15 cellular contexts compared by ENCODE assay signal in genomic region chr3:100436951-100437350, GRCh38. TPM values are rescaled to one million over a fixed set of nuclear protein-coding genes. Genes with fewer than 3 reads are reported as not detected.
DNase-seq lines count a peak whose midpoint lies in the region; ATAC-seq and TF ChIP-seq lines count a peak whose summit lies in the region.
"Had no signal": no experiment of that assay in that cellular context is flagged by ENCODE, and none has a peak within 500 bp of the region (broad histone marks: within the 10 kb centered on the region; RNA-seq: fewer than 3 reads in every experiment).

No MANE protein-coding gene starts in this region.

- no peaks in the 10 kb centered on the region for H3K27me3 Mint-ChIP-seq in activated T-cell treated with anti-CD3 and anti-CD28 coated beads, Interleukin-2, amount 50 U/mL, for 72 hours (ENCODE audit: low read depth)

- H2AFZ ChIP-seq in osteoblast (ENCODE audit: low read length) = no peak overlapping the region

- no peaks in the 10 kb centered on the region for H3K27me3 ChIP-seq in osteoblast (ENCODE audit: insufficient read depth, low read length)

- peaks cover 8% of the 10 kb centered on the region for H3K4me1 Mint-ChIP-seq in activated T-cell treated with anti-CD3 and anti-CD28 coated beads, Interleukin-2, amount 50 U/mL, for 72 hours (ENCODE audit: low read depth)

- no peaks in the 10 kb centered on the region for H3K79me2 ChIP-seq in osteoblast (ENCODE audit: insufficient read depth, low read length)

- peaks cover 0 to 8% of the 10 kb centered on the region in 2 donors for H3K36me3 Mint-ChIP-seq in activated T-cell treated with anti-CD3 and anti-CD28 coated beads, Interleukin-2, amount 50 U/mL, for 72 hours (ENCODE audit: insufficient read depth in 2 of 2)

- no peak overlapping the region for H3K4me3 ChIP-seq in AG10803 (ENCODE audit: low read length)
- H3K4me3 ChIP-seq in osteoblast (ENCODE audit: insufficient read depth, low read length) = no peak overlapping the region
- H3K4me3 ChIP-seq: HAP-1 had no signal

- no peaks in the 10 kb centered on the region for H4K20me1 ChIP-seq in osteoblast (ENCODE audit: insufficient read depth, low read length)

- DNase-seq in AG10803 (ENCODE audit: low read depth) (peak; percentile 2), HCEC 1CT (peak; percentile 61), amniotic epithelial cell (ENCODE audit: low read depth) (peak; percentile 1), osteoblast (ENCODE audit: insufficient read length, low spot score, missing footprints) (peak; percentile 22), iPS-NIHi7 (ENCODE audit: extremely low spot score) (no peak)
- DNase-seq in activated T-cell treated with anti-CD3 and anti-CD28 coated beads, Interleukin-2, amount 50 U/mL, for 72 hours = no peak
- no peak for DNase-seq in activated naive CD4-positive, alpha-beta T cell treated with Interleukin-2 at 50 U/mL for 16 hours
- DNase-seq: C1 segment of cervical spinal cord; CD8-positive, alpha-beta memory T cell; DMS79 treated with DMSO at 0.1 percent for 48 hours; KBM-7; NCI-H1105 treated with DMSO at 0.1 percent for 48 hours; NCI-H1694 treated with DMSO at 0.1 percent for 48 hours; NCI-H774 had no signal

- H3K4me2 ChIP-seq in osteoblast (ENCODE audit: insufficient read depth, low read length) = no peak overlapping the region

- H3K9me3 Mint-ChIP-seq in activated T-cell treated with anti-CD3 and anti-CD28 coated beads, Interleukin-2, amount 50 U/mL, for 72 hours = peaks cover 0 to 2% of the 10 kb centered on the region in 2 donors

- no peak overlapping the region for H3K27ac ChIP-seq in osteoblast (ENCODE audit: low read depth, low read length)

- H3K4me1 ChIP-seq in osteoblast (ENCODE audit: insufficient read depth, low read length) = no peaks in the 10 kb centered on the region

- no peaks in the 10 kb centered on the region for H3K9me3 ChIP-seq in osteoblast (ENCODE audit: low read depth, low read length)

- H3K36me3 ChIP-seq in osteoblast (ENCODE audit: insufficient read depth, low read length) = no peaks in the 10 kb centered on the region
- H3K36me3 ChIP-seq: HAP-1 had no signal

- H3K27ac Mint-ChIP-seq in activated T-cell treated with anti-CD3 and anti-CD28 coated beads, Interleukin-2, amount 50 U/mL, for 72 hours = no peak overlapping the region
- H3K27ac Mint-ChIP-seq: CD8-positive, alpha-beta memory T cell had no signal

- H3K4me3 Mint-ChIP-seq in activated T-cell treated with anti-CD3 and anti-CD28 coated beads, Interleukin-2, amount 50 U/mL, for 72 hours = no peak overlapping the region
- H3K4me3 Mint-ChIP-seq: CD8-positive, alpha-beta memory T cell had no signal

- no peak for ATAC-seq in activated T-cell treated with anti-CD3 and anti-CD28 coated beads, Interleukin-2, amount 50 U/mL, for 72 hours (replicated peaks in 1 of 2)

- TF ChIP-seq CTCF in AG10803 (conservative IDR thresholded peaks at IDR 0.05; ENCODE audit: low read length) (no peak), osteoblast (IDR thresholded peaks at IDR 0.05; ENCODE audit: extremely low read depth, low read depth, low read length) (no peak)

RNA-seq across cellular contexts. Expression of gene LNP1, which starts 35.6 kb away (rescaled TPM):
- 2.9 and 3.2 TPM in 2 replicates for total RNA-seq in osteoblast
- total RNA-seq in activated T-cell treated with anti-CD3 and anti-CD28 coated beads, Interleukin-2, amount 50 U/mL, for 72 hours = 1 to 10 TPM; 3.1 to 3.2 TPM

RNA-seq across cellular contexts. Expression of gene TOMM70, which starts 36.1 kb away (rescaled TPM):
- 52.5 and 57.8 TPM in 2 replicates for total RNA-seq in osteoblast
- 10 to 100 TPM; 42.9 to 48.1 TPM for total RNA-seq in activated T-cell treated with anti-CD3 and anti-CD28 coated beads, Interleukin-2, amount 50 U/mL, for 72 hours

RNA-seq across cellular contexts. Expression of gene TMEM45A, which starts 55.5 kb away (rescaled TPM):
- 35.5 and 41.0 TPM in 2 replicates for total RNA-seq in osteoblast
- total RNA-seq in activated T-cell treated with anti-CD3 and anti-CD28 coated beads, Interleukin-2, amount 50 U/mL, for 72 hours = 1 to 10 TPM in 1 of 2 donors, under 1 TPM in 1; 0.26 to 1.5 TPM

Comparison
In these comparisons a context has a peak if more than half of its experiments do, and no peak if none do; other contexts are left out.
1. DNase-seq: peak in AG10803 (single experiment), HCEC 1CT (single experiment), amniotic epithelial cell (single experiment) and osteoblast (single experiment); none in activated T-cell treated with anti-CD3 and anti-CD28 coated beads, Interleukin-2, amount 50 U/mL, for 72 hours (0 of 2), activated naive CD4-positive, alpha-beta T cell treated with Interleukin-2 at 50 U/mL for 16 hours (single experiment) and iPS-NIHi7 (single experiment).
2. RNA of gene TMEM45A, which starts 55.5 kb away (total RNA-seq): 35.5 to 41.0 TPM in osteoblast; 0.26 to 1.5 TPM in activated T-cell treated with anti-CD3 and anti-CD28 coated beads, Interleukin-2, amount 50 U/mL, for 72 hours; every median in the first group is over 10 times any median in the second.